ENCODE assay signal across 1 cellular context in genomic region chr5:168314735-168315411, GRCh38.
TF ChIP-seq lines count a peak whose summit lies in the region.

No MANE protein-coding gene starts in this region.

TF ChIP-seq in liver, 16 proteins besides CTCF, POLR2A, EP300 and RAD21 (continued from another document):
- TF ChIP-seq REST (IDR thresholded peaks at IDR 0.05) (peak; percentile 41), GABPA (IDR thresholded peaks at IDR 0.05 in 1 of 2, conservative IDR thresholded peaks at IDR 0.05 in 1 of 2) (no peak), FOXA1 (IDR thresholded peaks at IDR 0.05) (no peak), TAF1 (conservative IDR thresholded peaks at IDR 0.05) (no peak), SP1 (IDR thresholded peaks at IDR 0.05) (peak; percentile 90), RXRA (IDR thresholded peaks at IDR 0.05) (peak; percentile 82 to 92), FOXA2 (IDR thresholded peaks at IDR 0.05) (peak; percentile 43), JUND (IDR thresholded peaks at IDR 0.05) (peak; percentile 87 to 93), NR2F2 (IDR thresholded peaks at IDR 0.05) (peak; percentile 37), ZBTB33 (IDR thresholded peaks at IDR 0.05) (peak; percentile 71), YY1 (IDR thresholded peaks at IDR 0.05) (peak; percentile 65), MAX (IDR thresholded peaks at IDR 0.05) (peak; percentile 89), HNF4G (IDR thresholded peaks at IDR 0.05) (peak; percentile 94), EGR1 (IDR thresholded peaks at IDR 0.05; ENCODE audit: low read depth in 2 of 2) (peak; percentile 46 to 79)
